17 cellular contexts compared by ENCODE assay signal in genomic region chr4:98484031-98484430, GRCh38.
DNase-seq lines count a peak whose midpoint lies in the region; ATAC-seq and TF ChIP-seq lines count a peak whose summit lies in the region.
"Had no signal": no experiment of that assay in that cellular context is flagged by ENCODE, and none has a peak within 500 bp of the region (broad histone marks: within the 10 kb centered on the region; RNA-seq: fewer than 3 reads in every experiment).

No MANE protein-coding gene starts in this region.

- peaks cover 61% of the 10 kb centered on the region for H3K4me1 ChIP-seq in RWPE2 (ENCODE audit: insufficient read depth, poor library complexity, severe bottlenecking)
- H3K4me1 ChIP-seq: BLaER1, parathyroid adenoma had no signal

- peak overlapping the region; percentile 99 for H3K27ac Mint-ChIP-seq in stimulated activated naive CD8-positive, alpha-beta T cell treated with anti-CD3 and anti-CD28 coated beads, Interleukin-15, Interleukin-2, amounts not matched to agents 100 ng/mL and 50 ng/mL, for 24 hours
- H3K27ac Mint-ChIP-seq: activated CD4-positive, alpha-beta T cell treated with anti-CD3 and anti-CD28 coated beads, Interleukin-2, amount 10 ng/mL, durations not matched to agents 7 days and 5 days had no signal

- H3K36me3 ChIP-seq in RWPE2 (ENCODE audit: low read depth), result peaks cover 13% of the 10 kb centered on the region
- H3K36me3 ChIP-seq in WERI-Rb-1, result no peaks in the 10 kb centered on the region
- H3K36me3 ChIP-seq: BLaER1 had no signal

- TF ChIP-seq CTCF in RWPE2 (IDR thresholded peaks at IDR 0.05; ENCODE audit: poor library complexity, severe bottlenecking) (no peak), fibroblast of mammary gland (conservative IDR thresholded peaks at IDR 0.05; ENCODE audit: control insufficient read depth, insufficient read depth, low read depth, low read length) (no peak), WERI-Rb-1 (IDR thresholded peaks at IDR 0.05; ENCODE audit: low read depth, low read length) (no peak)

- H3K27me3 Mint-ChIP-seq in stimulated activated naive CD8-positive, alpha-beta T cell treated with anti-CD3 and anti-CD28 coated beads, Interleukin-15, Interleukin-2, amounts not matched to agents 100 ng/mL and 50 ng/mL, for 24 hours, result no peaks in the 10 kb centered on the region
- H3K27me3 Mint-ChIP-seq: activated CD4-positive, alpha-beta T cell treated with anti-CD3 and anti-CD28 coated beads, Interleukin-2, amount 10 ng/mL, durations not matched to agents 7 days and 5 days had no signal

- no peaks in the 10 kb centered on the region for H3K9me3 Mint-ChIP-seq in stimulated activated naive CD8-positive, alpha-beta T cell treated with anti-CD3 and anti-CD28 coated beads, Interleukin-15, Interleukin-2, amounts not matched to agents 100 ng/mL and 50 ng/mL, for 24 hours
- H3K9me3 Mint-ChIP-seq: activated CD4-positive, alpha-beta T cell treated with anti-CD3 and anti-CD28 coated beads, Interleukin-2, amount 10 ng/mL, durations not matched to agents 7 days and 5 days had no signal

- H3K36me3 Mint-ChIP-seq in stimulated activated naive CD8-positive, alpha-beta T cell treated with anti-CD3 and anti-CD28 coated beads, Interleukin-15, Interleukin-2, amounts not matched to agents 100 ng/mL and 50 ng/mL, for 24 hours (ENCODE audit: low read depth), result peaks cover 29% of the 10 kb centered on the region

- peak overlapping the region; percentile 66 for H3K4me3 Mint-ChIP-seq in stimulated activated naive CD8-positive, alpha-beta T cell treated with anti-CD3 and anti-CD28 coated beads, Interleukin-15, Interleukin-2, amounts not matched to agents 100 ng/mL and 50 ng/mL, for 24 hours
- H3K4me3 Mint-ChIP-seq: activated CD4-positive, alpha-beta T cell treated with anti-CD3 and anti-CD28 coated beads, Interleukin-2, amount 10 ng/mL, durations not matched to agents 7 days and 5 days had no signal

- H3K27me3 ChIP-seq in RWPE2 (ENCODE audit: insufficient read depth, poor library complexity, severe bottlenecking), result no peaks in the 10 kb centered on the region
- no peaks in the 10 kb centered on the region for H3K27me3 ChIP-seq in WERI-Rb-1 (ENCODE audit: insufficient read depth, low read depth, severe bottlenecking)
- H3K27me3 ChIP-seq: BLaER1 had no signal

- peak overlapping the region; percentile 99 for H3K27ac ChIP-seq in RWPE2 (ENCODE audit: poor library complexity, severe bottlenecking)
- H3K27ac ChIP-seq in WERI-Rb-1, result no peak overlapping the region
- H3K27ac ChIP-seq: BLaER1, parathyroid adenoma had no signal

- no peak for DNase-seq in stimulated activated naive CD8-positive, alpha-beta T cell treated with anti-CD3 and anti-CD28 coated beads, Interleukin-15, Interleukin-2, amounts not matched to agents 100 U/mL and 50 U/mL, for 24 hours
- no peak for DNase-seq in RWPE2 (ENCODE audit: low spot score)
- peak; percentile 41 for DNase-seq in fibroblast of mammary gland (ENCODE audit: low read depth)
- DNase-seq in stimulated activated CD4-positive, alpha-beta T cell treated with anti-CD3 and anti-CD28 coated beads, Interleukin-2, amount 100 ng/mL, for 24 hours, result no peak
- no peak for DNase-seq in stimulated activated CD4-positive, alpha-beta T cell treated with anti-CD3 and anti-CD28 coated beads, Interleukin-4, amount 100 ng/mL, for 4 hours
- no peak for DNase-seq in WERI-Rb-1
- DNase-seq: activated CD4-positive, alpha-beta T cell treated with anti-CD3 and anti-CD28 coated beads, Interleukin-2, amount 10 ng/mL, durations not matched to agents 7 days and 5 days; activated naive CD4-positive, alpha-beta T cell; central memory CD4-positive, alpha-beta T cell; DMS53; NCI-H748 treated with DMSO at 0.1 percent for 48 hours had no signal

- H3K4me3 ChIP-seq in RWPE2 (ENCODE audit: severe bottlenecking) (no peak overlapping the region), fibroblast of mammary gland (ENCODE audit: control insufficient read depth, low read depth, low read length) (no peak overlapping the region), WERI-Rb-1 (ENCODE audit: low read depth, low read length) (no peak overlapping the region)
- H3K4me3 ChIP-seq: BLaER1, skin epidermis had no signal

- no peak for ATAC-seq in stimulated activated naive CD8-positive, alpha-beta T cell treated with anti-CD3 and anti-CD28 coated beads, Interleukin-15, Interleukin-2, amounts not matched to agents 100 U/mL and 50 U/mL, for 24 hours
- ATAC-seq in RWPE2 (ENCODE audit: low read depth) (peak; percentile 79), HG03045 (IDR thresholded peaks at IDR 0.05; ENCODE audit: unreplicated experiment) (no peak)
- ATAC-seq: HepG2 had no signal

- H3K9me3 ChIP-seq in RWPE2 (ENCODE audit: severe bottlenecking), result no peaks in the 10 kb centered on the region
- H3K9me3 ChIP-seq in WERI-Rb-1 (ENCODE audit: severe bottlenecking), result no peaks in the 10 kb centered on the region
- H3K9me3 ChIP-seq: BLaER1 had no signal

- H3K4me1 Mint-ChIP-seq in stimulated activated naive CD8-positive, alpha-beta T cell treated with anti-CD3 and anti-CD28 coated beads, Interleukin-15, Interleukin-2, amounts not matched to agents 100 ng/mL and 50 ng/mL, for 24 hours (ENCODE audit: low read depth), result peaks cover 72% of the 10 kb centered on the region
